In genomic region chr20:63574829-63575720, GRCh38 we compare ENCODE assay signal across 1 cellular context.
TF ChIP-seq lines count a peak whose summit lies in the region.

No MANE protein-coding gene starts in this region.

TF ChIP-seq in HepG2, 621 proteins besides CTCF, POLR2A, EP300 and RAD21 (continues in another document):
- TF ChIP-seq NCOR1 (IDR thresholded peaks at IDR 0.05; ENCODE audit: borderline replicate concordance, low read length), result peak; percentile 27; the same call in 1 of the 2 replicates
- no peak for TF ChIP-seq PRMT3 (CRISPR knock-in tag; IDR thresholded peaks at IDR 0.05; ENCODE audit: borderline replicate concordance, low read depth)
- peak; percentile 57; the same call in 1 of the 2 replicates for TF ChIP-seq ZNF891 (CRISPR knock-in tag; IDR thresholded peaks at IDR 0.05)
- TF ChIP-seq SAFB2 (CRISPR knock-in tag; IDR thresholded peaks at IDR 0.05; ENCODE audit: borderline replicate concordance, low read depth), result peak; percentile 46; the same call in 1 of the 2 replicates
- TF ChIP-seq KMT2B (CRISPR knock-in tag; IDR thresholded peaks at IDR 0.05), result peak; percentile 48; the same call in 1 of the 2 replicates
- TF ChIP-seq STAT5B (CRISPR knock-in tag; IDR thresholded peaks at IDR 0.05), result 0 out of 2 replicates have a peak, but pooled peaks have one; percentile 11
- TF ChIP-seq MEF2D (CRISPR knock-in tag; IDR thresholded peaks at IDR 0.05), result peak; percentile 29; the same call in 1 of the 2 replicates
- TF ChIP-seq NKX3-1 (CRISPR knock-in tag; IDR thresholded peaks at IDR 0.05), result no peak
- peak; percentile 59; the same call in 1 of the 2 replicates for TF ChIP-seq SAP130 (CRISPR knock-in tag; IDR thresholded peaks at IDR 0.05; ENCODE audit: low read depth)
- TF ChIP-seq ZGPAT (CRISPR knock-in tag; IDR thresholded peaks at IDR 0.05), result peak; percentile 53
- no peak for TF ChIP-seq ZBTB2 (CRISPR knock-in tag; IDR thresholded peaks at IDR 0.05; ENCODE audit: low read depth)
- TF ChIP-seq ZNF160 (CRISPR knock-in tag; IDR thresholded peaks at IDR 0.05), result no peak
- TF ChIP-seq CBFB (CRISPR knock-in tag; IDR thresholded peaks at IDR 0.05), result peak; percentile 59
- TF ChIP-seq ZNF614 (CRISPR knock-in tag; IDR thresholded peaks at IDR 0.05; ENCODE audit: borderline replicate concordance), result peak; percentile 27; the same call in 1 of the 2 replicates
- no peak for TF ChIP-seq MAZ (IDR thresholded peaks at IDR 0.05; ENCODE audit: borderline replicate concordance, low read depth, low read length)
- TF ChIP-seq MAZ (CRISPR knock-in tag; IDR thresholded peaks at IDR 0.05; ENCODE audit: low read depth), result peak; percentile 67
- peak; percentile 36 for TF ChIP-seq SKIL (CRISPR knock-in tag; IDR thresholded peaks at IDR 0.05; ENCODE audit: borderline replicate concordance)
- 0 out of 2 replicates have a peak, but pooled peaks have one; percentile 51 for TF ChIP-seq RXRA (CRISPR knock-in tag; IDR thresholded peaks at IDR 0.05)
- peak; percentile 71 for TF ChIP-seq ZMYM3 (CRISPR knock-in tag; IDR thresholded peaks at IDR 0.05)
- TF ChIP-seq ZNF770 (CRISPR knock-in tag; IDR thresholded peaks at IDR 0.05), result peak; percentile 80
- TF ChIP-seq FOXC1 (CRISPR knock-in tag; IDR thresholded peaks at IDR 0.05; ENCODE audit: borderline replicate concordance), result peak; percentile 0
- TF ChIP-seq RARA (CRISPR knock-in tag; IDR thresholded peaks at IDR 0.05), result peak; percentile 65; the same call in 1 of the 2 replicates
- peak; percentile 76; the same call in 1 of the 2 replicates for TF ChIP-seq ZNF737 (CRISPR knock-in tag; IDR thresholded peaks at IDR 0.05; ENCODE audit: borderline replicate concordance)
- 0 out of 2 replicates have a peak, but pooled peaks have one; percentile 17 for TF ChIP-seq FOXO1 (CRISPR knock-in tag; IDR thresholded peaks at IDR 0.05)
- peak; percentile 68; the same call in 1 of the 2 replicates for TF ChIP-seq ZNF274 (CRISPR knock-in tag; IDR thresholded peaks at IDR 0.05)
- TF ChIP-seq AHR (CRISPR knock-in tag; IDR thresholded peaks at IDR 0.05), result 0 out of 2 replicates have a peak, but pooled peaks have one; percentile 78
- TF ChIP-seq GLI4 (CRISPR knock-in tag; IDR thresholded peaks at IDR 0.05; ENCODE audit: borderline replicate concordance), result peak; percentile 59; the same call in 1 of the 2 replicates
- peak in 1 of 2 experiments; percentile 57; a peak in 2 of 4 replicates for TF ChIP-seq NR2F1 (CRISPR knock-in tag; IDR thresholded peaks at IDR 0.05)
- TF ChIP-seq STAT6 (CRISPR knock-in tag; IDR thresholded peaks at IDR 0.05; ENCODE audit: borderline replicate concordance), result 0 out of 2 replicates have a peak, but pooled peaks have one; percentile 27
- peak; percentile 4; the same call in 1 of the 2 replicates for TF ChIP-seq UBTF (CRISPR knock-in tag; IDR thresholded peaks at IDR 0.05)
- no peak for TF ChIP-seq KIAA2018 (CRISPR knock-in tag; IDR thresholded peaks at IDR 0.05; ENCODE audit: borderline replicate concordance)
- TF ChIP-seq ZNF615 (CRISPR knock-in tag; IDR thresholded peaks at IDR 0.05; ENCODE audit: borderline replicate concordance), result no peak
- peak; percentile 25; the same call in 1 of the 2 replicates for TF ChIP-seq HIVEP1 (CRISPR knock-in tag; IDR thresholded peaks at IDR 0.05)
- TF ChIP-seq ZSCAN9 (CRISPR knock-in tag; IDR thresholded peaks at IDR 0.05; ENCODE audit: borderline replicate concordance), result 0 out of 2 replicates have a peak, but pooled peaks have one; percentile 18
- TF ChIP-seq CEBPG (CRISPR knock-in tag; IDR thresholded peaks at IDR 0.05), result peak; percentile 93
